8 cellular contexts compared by ENCODE assay signal in the genomic region with DNA sequence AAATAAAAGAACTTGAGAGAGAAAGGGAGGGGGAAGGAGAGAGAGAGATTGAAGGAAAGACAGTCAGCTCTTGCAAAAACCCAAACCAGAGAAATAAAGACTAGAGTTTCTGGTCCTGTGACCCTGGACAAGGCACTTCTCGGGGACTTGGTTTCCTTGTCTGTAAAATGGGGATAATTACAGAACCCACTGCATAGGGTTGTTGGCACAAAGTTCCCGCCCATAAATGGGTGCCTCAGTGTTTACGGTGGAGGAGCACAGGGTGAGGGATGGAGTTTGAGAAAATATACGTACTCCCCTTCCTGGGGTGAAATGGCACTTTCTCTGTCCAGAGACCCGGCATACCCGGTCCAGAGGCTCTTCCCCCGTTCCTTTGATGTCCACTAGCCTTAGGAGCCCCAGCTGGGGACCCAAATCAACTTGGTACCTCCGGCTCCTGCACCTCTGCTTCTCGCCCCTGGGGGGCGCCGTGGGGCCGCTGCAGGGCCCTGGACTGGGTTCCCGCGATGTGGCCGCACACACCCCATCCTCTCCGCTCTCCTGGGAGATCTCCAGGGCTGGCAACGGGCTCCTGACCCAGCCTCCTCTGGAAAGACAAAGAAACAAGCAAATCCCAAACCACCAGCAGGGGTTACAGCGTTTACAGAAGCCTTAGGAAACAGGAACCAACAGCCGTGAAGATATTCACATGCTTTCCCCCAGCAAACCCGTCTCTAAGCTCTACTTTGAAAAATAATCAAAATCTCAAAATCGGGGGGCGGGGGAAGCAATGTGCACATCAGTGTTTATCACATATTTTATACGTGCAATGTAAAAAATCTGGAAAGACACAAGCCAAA. TPM values are rescaled to one million over a fixed set of nuclear protein-coding genes. Genes with fewer than 3 reads are reported as not detected.
DNase-seq lines count a peak whose midpoint lies in the region; ATAC-seq and TF ChIP-seq lines count a peak whose summit lies in the region.

No MANE protein-coding gene starts in this region.

- no peaks in the 10 kb centered on the region for H3K9me3 ChIP-seq in body of pancreas
- H3K9me3 ChIP-seq in iPS DF 6.9 (ENCODE audit: control insufficient read depth, insufficient read depth, low read length) = no peaks in the 10 kb centered on the region

- H3K36me3 ChIP-seq in body of pancreas (replicated peaks in 1 of 2; ENCODE audit: insufficient read depth in 1 of 2, low read depth in 2 of 2) = no peaks in the 10 kb centered on the region
- no peaks in the 10 kb centered on the region; the same call in 1 of the 2 replicates for H3K36me3 ChIP-seq in iPS DF 6.9 (ENCODE audit: control insufficient read depth, insufficient read depth, low read length)

- no peaks in the 10 kb centered on the region for H3K27me3 ChIP-seq in body of pancreas
- H3K27me3 ChIP-seq in iPS DF 6.9 (ENCODE audit: control insufficient read depth, insufficient read depth, low read length) = no peaks in the 10 kb centered on the region

- peak; percentile 83 for ATAC-seq in body of pancreas
- no peak for ATAC-seq in HG03460 (IDR thresholded peaks at IDR 0.05; ENCODE audit: unreplicated experiment)

- H3K4me3 ChIP-seq in body of pancreas (no peak overlapping the region), iPS DF 6.9 (ENCODE audit: low read length) (no peak overlapping the region)

- no peak overlapping the region for H3K27ac ChIP-seq in body of pancreas
- no peak overlapping the region for H3K27ac ChIP-seq in iPS DF 6.9 (ENCODE audit: low read length)

- 18 to 26% methylated on average over 16 to 23 of the region's 23 CpGs for WGBS in body of pancreas, 2 donors
- no CpG with 5 or more reads among the region's 23 CpGs for WGBS in iPS DF 6.9 (ENCODE audit: insufficient coverage, insufficient read length)

- TF ChIP-seq POLR2A in body of pancreas (IDR thresholded peaks at IDR 0.05) = no peak

- intact Hi-C loops in body of pancreas (cut with DNase I) = no loop called here

- DNase-seq in NCI-H2081 (lab: John Stamatoyannopoulos, UW) (peak; percentile 74 to 75), UCSD-AML1 (lab: John Stamatoyannopoulos, UW; ENCODE audit: unreplicated experiment) (peak; percentile 69), body of pancreas (peak; percentile 52 to 69 (median 60)), iPS DF 6.9 (ENCODE audit: low read depth, low spot score) (peak; percentile 71), cortex of kidney (lab: John Stamatoyannopoulos, UW) (no peak)
- DNase-seq in stimulated activated CD4-positive, alpha-beta T cell treated with anti-CD3 and anti-CD28 coated beads, Interleukin-12 subunit alpha, Interleukin-12 subunit beta, amount 100 ng/mL, for 4 hours = peak; percentile 58

- H3K4me1 ChIP-seq in body of pancreas = peaks cover 4% of the 10 kb centered on the region
- H3K4me1 ChIP-seq in iPS DF 6.9 (ENCODE audit: control insufficient read depth, insufficient read depth, low read length) = no peaks in the 10 kb centered on the region

- TF ChIP-seq CTCF in GM12874 (IDR thresholded peaks at IDR 0.05; ENCODE audit: insufficient read depth, low read depth, low read length) = peak; percentile 91
- TF ChIP-seq CTCF in body of pancreas (IDR thresholded peaks at IDR 0.05) = peak; percentile 64 to 82 (median 70)

RNA-seq across cellular contexts. Expression of a gene that starts 26.3 kb away (rescaled TPM):
- under 1 TPM; 0.52 to 0.66 TPM for total RNA-seq in body of pancreas
